ENCODE assay signal across 11 cellular contexts in genomic region chr1:39412079-39412478, GRCh38.
DNase-seq lines count a peak whose midpoint lies in the region; ATAC-seq and TF ChIP-seq lines count a peak whose summit lies in the region.
"Had no signal": no experiment of that assay in that cellular context is flagged by ENCODE, and none has a peak within 500 bp of the region (broad histone marks: within the 10 kb centered on the region; RNA-seq: fewer than 3 reads in every experiment).

No MANE protein-coding gene starts in this region.

- H3K9ac ChIP-seq in Loucy (ENCODE audit: low read depth, low read length, poor library complexity, severe bottlenecking), result peak overlapping the region; percentile 29
- no peak overlapping the region for H3K9ac ChIP-seq in trophoblast cell (ENCODE audit: low read length)

- H3K9me2 ChIP-seq in Loucy (replicated peaks; ENCODE audit: low read depth, low read length), result no peaks in the 10 kb centered on the region

- peak overlapping the region; percentile 43 to 79 (median 71) for H3K27ac Mint-ChIP-seq in CD4-positive, CD25-positive, alpha-beta regulatory T cell

- no peak overlapping the region for H2BK12ac ChIP-seq in trophoblast cell (ENCODE audit: low read length)

- H3K9me3 ChIP-seq in CD4-positive, CD25-positive, alpha-beta regulatory T cell (ENCODE audit: control insufficient read depth in 2 of 2, low read length in 2 of 2), result no peaks in the 10 kb centered on the region
- no peaks in the 10 kb centered on the region for H3K9me3 ChIP-seq in Loucy (ENCODE audit: insufficient read depth, low read depth, low read length)
- no peaks in the 10 kb centered on the region for H3K9me3 ChIP-seq in psoas muscle
- H3K9me3 ChIP-seq in trophoblast cell (ENCODE audit: insufficient read depth, low read depth, low read length), result no peaks in the 10 kb centered on the region
- H3K9me3 ChIP-seq: body of pancreas had no signal

- H2AK5ac ChIP-seq in trophoblast cell (ENCODE audit: low read length), result no peak overlapping the region

- H2AFZ ChIP-seq in Loucy (ENCODE audit: low read length) (no peak overlapping the region), trophoblast cell (ENCODE audit: insufficient read depth, low read length, poor library complexity) (no peak overlapping the region)

- peaks cover 5% of the 10 kb centered on the region for H3K36me3 Mint-ChIP-seq in CD4-positive, CD25-positive, alpha-beta regulatory T cell

- H3K9me3 Mint-ChIP-seq in CD4-positive, CD25-positive, alpha-beta regulatory T cell, result no peaks in the 10 kb centered on the region

- H3K4me1 Mint-ChIP-seq in CD4-positive, CD25-positive, alpha-beta regulatory T cell, result peaks cover 32 to 72% (median 58%) of the 10 kb centered on the region in 4 donors

- H3K79me1 ChIP-seq in trophoblast cell (ENCODE audit: low read length), result peaks cover 12% of the 10 kb centered on the region

- no peak overlapping the region for H3K4me3 ChIP-seq in CD4-positive, CD25-positive, alpha-beta regulatory T cell (ENCODE audit: low read depth, low read length)
- H3K4me3 ChIP-seq in Loucy (ENCODE audit: low read length, poor library complexity, severe bottlenecking), result peak overlapping the region; percentile 34
- H3K4me3 ChIP-seq in fibroblast of pulmonary artery (replicated peaks; ENCODE audit: low read depth, low read length), result peak overlapping the region; percentile 63
- peak overlapping the region; percentile 84 for H3K4me3 ChIP-seq in psoas muscle
- no peak overlapping the region for H3K4me3 ChIP-seq in trophoblast cell (ENCODE audit: low read depth, low read length)
- H3K4me3 ChIP-seq: body of pancreas had no signal

- peak overlapping the region in 1 of 4 donors; percentile 35 for H3K4me3 Mint-ChIP-seq in CD4-positive, CD25-positive, alpha-beta regulatory T cell

- H4K8ac ChIP-seq in trophoblast cell (ENCODE audit: low read depth, low read length), result no peak overlapping the region

- no peak overlapping the region for H3K18ac ChIP-seq in trophoblast cell (ENCODE audit: low read length)

- H4K20me1 ChIP-seq in Loucy (ENCODE audit: insufficient read depth, low read length, poor library complexity, severe bottlenecking), result peaks cover 77% of the 10 kb centered on the region

- no peak overlapping the region for H3K4ac ChIP-seq in trophoblast cell (ENCODE audit: low read depth, low read length)

- H3K79me2 ChIP-seq in Loucy (ENCODE audit: insufficient read depth, low read length) (peaks cover 77% of the 10 kb centered on the region), trophoblast cell (ENCODE audit: control insufficient read depth, insufficient read depth, low read length, poor library complexity) (peaks cover 10% of the 10 kb centered on the region)

- H3K4me1 ChIP-seq in CD4-positive, CD25-positive, alpha-beta regulatory T cell (ENCODE audit: control insufficient read depth, insufficient read depth, low read length, poor library complexity, severe bottlenecking), result peaks cover 34% of the 10 kb centered on the region
- peaks cover 52% of the 10 kb centered on the region for H3K4me1 ChIP-seq in Loucy (ENCODE audit: insufficient read depth, low read length, poor library complexity, severe bottlenecking)
- H3K4me1 ChIP-seq in psoas muscle, result peaks cover 65% of the 10 kb centered on the region
- H3K4me1 ChIP-seq in trophoblast cell (ENCODE audit: control insufficient read depth in 1 of 2, insufficient read depth in 2 of 2, low read length in 2 of 2), result peaks cover 0 to 15% of the 10 kb centered on the region in 2 experiments

- H2BK120ac ChIP-seq in trophoblast cell (ENCODE audit: insufficient read depth, low read length, poor library complexity), result no peak overlapping the region

- H3K4me2 ChIP-seq in Loucy (ENCODE audit: low read depth, low read length, poor library complexity, severe bottlenecking) (peak overlapping the region; percentile 94), trophoblast cell (ENCODE audit: low read length) (no peak overlapping the region)

- H3K27ac ChIP-seq in CD4-positive, CD25-positive, alpha-beta regulatory T cell (ENCODE audit: insufficient read depth, low read length, poor library complexity, severe bottlenecking), result no peak overlapping the region
- no peak overlapping the region for H3K27ac ChIP-seq in psoas muscle
- no peak overlapping the region for H3K27ac ChIP-seq in trophoblast cell (ENCODE audit: low read depth, low read length)
- H3K27ac ChIP-seq: body of pancreas had no signal

- H3K23ac ChIP-seq in trophoblast cell (ENCODE audit: low read length), result no peak overlapping the region

- intact Hi-C loops in psoas muscle (cut with DNase I), result loop anchor here in 1 of 2 donors (10.0 kb wide), 1 partner anchor 317 kb away; no protein-coding TSS in a partner anchor

- DNase-seq in CD4-positive, CD25-positive, alpha-beta regulatory T cell, result no peak
- no peak for DNase-seq in fibroblast of pulmonary artery (ENCODE audit: low read depth)
- no peak for DNase-seq in psoas muscle
- no peak for DNase-seq in stimulated activated CD4-positive, alpha-beta T cell treated with anti-CD3 and anti-CD28 coated beads, Interleukin-4, amount 100 ng/mL, for 4 hours
- no peak for DNase-seq in trophoblast cell
- DNase-seq in NCI-H2029 (lab: John Stamatoyannopoulos, UW), result no peak
- no peak for DNase-seq in iPS-NIHi7 (ENCODE audit: extremely low spot score)
- DNase-seq: body of pancreas; stimulated activated CD4-positive, alpha-beta T cell treated with anti-CD3 and anti-CD28 coated beads, Interleukin-15, amount 100 ng/mL, for 24 hours; T1000 had no signal

- peaks cover 5% of the 10 kb centered on the region; the same call in 1 of the 2 replicates for H3F3A ChIP-seq in Loucy (ENCODE audit: low read depth)

- H4K12ac ChIP-seq in trophoblast cell (ENCODE audit: low read depth, low read length), result no peak overlapping the region

- H4K91ac ChIP-seq in trophoblast cell (ENCODE audit: low read depth, low read length), result no peak overlapping the region

- H2BK5ac ChIP-seq in trophoblast cell (ENCODE audit: low read depth, low read length, poor library complexity), result no peak overlapping the region

- H3K27me3 Mint-ChIP-seq in CD4-positive, CD25-positive, alpha-beta regulatory T cell, result no peaks in the 10 kb centered on the region

- peaks cover 12% of the 10 kb centered on the region for H3K36me3 ChIP-seq in CD4-positive, CD25-positive, alpha-beta regulatory T cell (ENCODE audit: control insufficient read depth, insufficient read depth, low read length)
- H3K36me3 ChIP-seq in Loucy (ENCODE audit: insufficient read depth, low read length) (peaks cover 32% of the 10 kb centered on the region; the same call in 1 of the 2 replicates), psoas muscle (ENCODE audit: insufficient read depth in 1 of 2, low read depth in 1 of 2) (peaks cover 0 to 14% of the 10 kb centered on the region in 2 donors), trophoblast cell (ENCODE audit: control insufficient read depth in 1 of 2, insufficient read depth in 2 of 2, low read length in 2 of 2) (peaks cover 9 to 17% of the 10 kb centered on the region in 2 experiments)

- H3K14ac ChIP-seq in trophoblast cell (ENCODE audit: low read length), result no peak overlapping the region

- TF ChIP-seq CTCF in Loucy (conservative IDR thresholded peaks at IDR 0.05; ENCODE audit: low read length), result no peak
- no peak for TF ChIP-seq CTCF in fibroblast of pulmonary artery (IDR thresholded peaks at IDR 0.05; ENCODE audit: low read length, missing control alignments)
- no peak for TF ChIP-seq CTCF in psoas muscle (IDR thresholded peaks at IDR 0.05)

- H3K27me3 ChIP-seq in CD4-positive, CD25-positive, alpha-beta regulatory T cell (ENCODE audit: control insufficient read depth, insufficient read depth, low read length), result no peaks in the 10 kb centered on the region
- H3K27me3 ChIP-seq in Loucy (ENCODE audit: insufficient read depth, low read length, poor library complexity, severe bottlenecking) (no peaks in the 10 kb centered on the region), psoas muscle (ENCODE audit: insufficient read depth in 3 of 3, low read length in 2 of 3) (no peaks in the 10 kb centered on the region), trophoblast cell (ENCODE audit: insufficient read depth, low read length) (no peaks in the 10 kb centered on the region)
- H3K27me3 ChIP-seq: body of pancreas had no signal

- ATAC-seq in CD4-positive, CD25-positive, alpha-beta regulatory T cell (ENCODE audit: low read depth in 2 of 2), result no peak
- no peak for ATAC-seq in psoas muscle
- ATAC-seq: body of pancreas had no signal

Comparison
In these comparisons a context has a peak if more than half of its experiments do, and no peak if none do; other contexts are left out.
1. H3K4me3 ChIP-seq: peak in Loucy (single experiment), fibroblast of pulmonary artery (single experiment) and psoas muscle (single experiment); none in CD4-positive, CD25-positive, alpha-beta regulatory T cell (single experiment) and trophoblast cell (single experiment).